In genomic region chr2:127241184-127241583, GRCh38 we compare ENCODE assay signal across 3 cellular contexts. TPM values are rescaled to one million over a fixed set of nuclear protein-coding genes. Genes with fewer than 3 reads are reported as not detected.
"Had no signal": no experiment of that assay in that cellular context is flagged by ENCODE, and none has a peak within 500 bp of the region (broad histone marks: within the 10 kb centered on the region; RNA-seq: fewer than 3 reads in every experiment).

No MANE protein-coding gene starts in this region.

RNA-seq across cellular contexts. Expression of gene CYP27C1, which starts 21.1 kb away (rescaled TPM):
- total RNA-seq: natural killer cell treated with Interleukin-12 subunit alpha and Interleukin-12 subunit beta and Interleukin-15 and Interleukin-18, amount 100 ng/mL, for 72 hours; pulmonary artery endothelial cell; upper lobe of right lung had no signal
